8 cellular contexts compared by ENCODE assay signal in genomic region chr4:42656986-42657792, GRCh38. TPM values are rescaled to one million over a fixed set of nuclear protein-coding genes. Genes with fewer than 3 reads are reported as not detected.
DNase-seq lines count a peak whose midpoint lies in the region; TF ChIP-seq lines count a peak whose summit lies in the region.

Gene ATP8A1, minus strand, starts transcription at chr4:42657105. Its CDS starts 232 bp downstream, at chr4:42656873.

- H3K4me1 Mint-ChIP-seq in nephron progenitor cell, result peaks cover 52% of the 10 kb centered on the region
- H3K4me1 Mint-ChIP-seq in stimulated activated naive CD8-positive, alpha-beta T cell treated with anti-CD3 and anti-CD28 coated beads, Interleukin-15, Interleukin-2, amounts not matched to agents 100 ng/mL and 50 ng/mL, for 24 hours (ENCODE audit: low read depth), result peaks cover 50% of the 10 kb centered on the region

- H3K4me3 ChIP-seq in MM.1S (ENCODE audit: low read length), result peak within 1 kb of the TSS; percentile 86
- peak within 1 kb of the TSS; percentile 69 for H3K4me3 ChIP-seq in fibroblast of villous mesenchyme (ENCODE audit: low read depth, low read length)

- peaks cover 44% of the 10 kb centered on the region for H3K79me2 ChIP-seq in MM.1S (ENCODE audit: low read length)

- no peaks in the 10 kb centered on the region for H3K27me3 ChIP-seq in MM.1S (replicated peaks; ENCODE audit: insufficient read depth, low read length)

- DNase-seq in G401 (ENCODE audit: low spot score) (peak; percentile 95), HCEC 1CT (peak; percentile 63), MM.1S (peak; percentile 94), SHP77 treated with DMSO at 0.1 percent for 48 hours (lab: John Stamatoyannopoulos, UW) (peak; percentile 19), fibroblast of villous mesenchyme (ENCODE audit: low read depth) (peak; percentile 82), nephron progenitor cell (peak; percentile 96)
- DNase-seq in activated effector memory CD4-positive, alpha-beta T cell treated with anti-CD3 and anti-CD28 coated beads, Interleukin-2, amount 50 U/mL, for 16 hours, result peak; percentile 97

- H3K4me3 Mint-ChIP-seq in nephron progenitor cell, result peak within 1 kb of the TSS; percentile 91
- peak within 1 kb of the TSS; percentile 96 for H3K4me3 Mint-ChIP-seq in stimulated activated naive CD8-positive, alpha-beta T cell treated with anti-CD3 and anti-CD28 coated beads, Interleukin-15, Interleukin-2, amounts not matched to agents 100 ng/mL and 50 ng/mL, for 24 hours

- H3K9me2 ChIP-seq in MM.1S (replicated peaks; ENCODE audit: insufficient read depth, low read length), result no peaks in the 10 kb centered on the region

- peak within 1 kb of the TSS; percentile 97 for H3K27ac ChIP-seq in MM.1S (ENCODE audit: low read length)

- H3K9me3 ChIP-seq in MM.1S (replicated peaks; ENCODE audit: insufficient read depth, low read length), result no peaks in the 10 kb centered on the region

- peak within 1 kb of the TSS; percentile 95 for H3K4me2 ChIP-seq in MM.1S (ENCODE audit: low read depth, low read length)

- peak within 1 kb of the TSS; percentile 100 for H3K27ac Mint-ChIP-seq in nephron progenitor cell
- H3K27ac Mint-ChIP-seq in stimulated activated naive CD8-positive, alpha-beta T cell treated with anti-CD3 and anti-CD28 coated beads, Interleukin-15, Interleukin-2, amounts not matched to agents 100 ng/mL and 50 ng/mL, for 24 hours, result peak within 1 kb of the TSS; percentile 100

- no peaks in the 10 kb centered on the region for H3K36me3 ChIP-seq in MM.1S (replicated peaks; ENCODE audit: insufficient read depth, low read length)

- no peaks in the 10 kb centered on the region for H4K20me1 ChIP-seq in MM.1S (ENCODE audit: insufficient read depth, low read length)

- in situ Hi-C loops in G401 (cut with HindIII; ENCODE audit: low sequenced_read_pairs), result no loop called here

- H3F3A ChIP-seq in MM.1S (ENCODE audit: insufficient read depth, low read length), result peaks cover 21% of the 10 kb centered on the region

- H2AFZ ChIP-seq in MM.1S (ENCODE audit: low read length), result peak within 1 kb of the TSS; percentile 94

- H3K36me3 Mint-ChIP-seq in nephron progenitor cell (ENCODE audit: low read depth), result peaks cover 9% of the 10 kb centered on the region
- H3K36me3 Mint-ChIP-seq in stimulated activated naive CD8-positive, alpha-beta T cell treated with anti-CD3 and anti-CD28 coated beads, Interleukin-15, Interleukin-2, amounts not matched to agents 100 ng/mL and 50 ng/mL, for 24 hours (ENCODE audit: low read depth), result peaks cover 24% of the 10 kb centered on the region

- peaks cover 18% of the 10 kb centered on the region for H3K9me3 Mint-ChIP-seq in nephron progenitor cell
- H3K9me3 Mint-ChIP-seq in stimulated activated naive CD8-positive, alpha-beta T cell treated with anti-CD3 and anti-CD28 coated beads, Interleukin-15, Interleukin-2, amounts not matched to agents 100 ng/mL and 50 ng/mL, for 24 hours, result peaks cover 12% of the 10 kb centered on the region

- TF ChIP-seq CTCF in MM.1S (IDR thresholded peaks at IDR 0.05; ENCODE audit: low read length) (no peak), fibroblast of villous mesenchyme (IDR thresholded peaks at IDR 0.05; ENCODE audit: insufficient read depth, low read depth, low read length) (no peak), nephron progenitor cell (IDR thresholded peaks at IDR 0.05) (no peak)

- peak within 1 kb of the TSS; percentile 91 for H3K9ac ChIP-seq in MM.1S (ENCODE audit: low read length)

- H3K4me1 ChIP-seq in MM.1S (ENCODE audit: low read length), result peaks cover 24% of the 10 kb centered on the region

- peaks cover 21% of the 10 kb centered on the region for H3K27me3 Mint-ChIP-seq in nephron progenitor cell (ENCODE audit: low read depth, poor library complexity)
- H3K27me3 Mint-ChIP-seq in stimulated activated naive CD8-positive, alpha-beta T cell treated with anti-CD3 and anti-CD28 coated beads, Interleukin-15, Interleukin-2, amounts not matched to agents 100 ng/mL and 50 ng/mL, for 24 hours, result no peaks in the 10 kb centered on the region

RNA-seq across cellular contexts. Expression of gene ATP8A1, which starts in this region (rescaled TPM):
- 2.1 and 9.2 TPM in 2 replicates for total RNA-seq in G401 (2014; rRNA removed; shearing (Covaris generic))
- total RNA-seq in fibroblast of villous mesenchyme, result 0.86 and 0.97 TPM in 2 replicates

Comparison
In these comparisons a context has a peak if more than half of its experiments do, and no peak if none do; other contexts are left out.
1. Peak in every context shown above with its lines: DNase-seq, H3K4me3 ChIP-seq and H3K27ac ChIP-seq.
2. Peak in DNase-seq and H3K4me3 ChIP-seq in fibroblast of villous mesenchyme; RNA of the gene not detected or under 1 TPM.
3. DNase-seq: peak in every context shown above with its lines; median percentile 97 in activated effector memory CD4-positive, alpha-beta T cell treated with anti-CD3 and anti-CD28 coated beads, Interleukin-2, amount 50 U/mL, for 16 hours; 96 in nephron progenitor cell; 95 in G401; 94 in MM.1S; 82 in fibroblast of villous mesenchyme; 63 in HCEC 1CT; 19 in SHP77 treated with DMSO at 0.1 percent for 48 hours.